1 cellular context compared by ENCODE assay signal in genomic region chr18:78638889-78639596, GRCh38.
TF ChIP-seq lines count a peak whose summit lies in the region.

No MANE protein-coding gene starts in this region.

TF ChIP-seq in HepG2, 621 proteins besides CTCF, POLR2A, EP300 and RAD21 (continued from another document):
- TF ChIP-seq SIX4 (CRISPR knock-in tag; IDR thresholded peaks at IDR 0.05) (no peak), DR1 (CRISPR knock-in tag; IDR thresholded peaks at IDR 0.05) (no peak), RBM39 (IDR thresholded peaks at IDR 0.05; ENCODE audit: low read depth, low read length, poor library complexity, severe bottlenecking) (no peak), KDM6A (CRISPR knock-in tag; IDR thresholded peaks at IDR 0.05; ENCODE audit: low read depth) (no peak)
